ENCODE assay signal across 22 cellular contexts in the genomic region with DNA sequence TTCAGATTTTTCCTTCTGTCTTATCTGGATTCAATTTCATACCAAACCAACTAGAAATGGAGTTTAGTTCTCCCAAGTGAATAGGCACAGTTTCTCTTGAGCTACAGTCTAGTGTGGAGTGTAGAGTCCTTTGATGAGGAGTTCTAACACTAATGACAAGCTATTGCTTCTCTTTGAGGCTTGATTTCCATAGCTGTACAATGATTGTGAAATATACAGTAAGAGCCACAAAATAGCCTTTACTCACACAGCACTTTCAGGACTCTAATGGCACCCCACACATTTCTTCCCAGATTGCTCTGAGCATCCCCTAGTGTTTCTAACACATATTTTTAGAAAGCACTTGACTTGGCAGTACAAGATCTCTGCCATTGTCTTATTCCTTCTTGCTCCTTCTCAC.
DNase-seq lines count a peak whose midpoint lies in the region; ATAC-seq, FAIRE-seq and TF ChIP-seq lines count a peak whose summit lies in the region.
"Had no signal": no experiment of that assay in that cellular context is flagged by ENCODE, and none has a peak within 500 bp of the region (broad histone marks: within the 10 kb centered on the region; RNA-seq: fewer than 3 reads in every experiment).

No MANE protein-coding gene starts in this region.

- H3K79me2 ChIP-seq in HepG2 (ENCODE audit: insufficient read depth, low read length) (no peaks in the 10 kb centered on the region), K562 (ENCODE audit: control insufficient read depth, insufficient read depth, low read length) (no peaks in the 10 kb centered on the region)

- no peaks in the 10 kb centered on the region for H3K9me1 ChIP-seq in K562 (ENCODE audit: control insufficient read depth, insufficient read depth, low read length)

- no peak overlapping the region for H2BK12ac ChIP-seq in neuronal stem cell (ENCODE audit: low read length)

- H3K4me2 ChIP-seq in HepG2 (ENCODE audit: low read depth, low read length) (no peak overlapping the region), K562 (ENCODE audit: insufficient read depth, low read length) (no peak overlapping the region), neuronal stem cell (ENCODE audit: insufficient read depth, low read length, poor library complexity, severe bottlenecking) (no peak overlapping the region)

- no peaks in the 10 kb centered on the region for H3K9me3 Mint-ChIP-seq in endothelial cell (ENCODE audit: unreplicated experiment)

- H3K27ac Mint-ChIP-seq in endothelial cell (ENCODE audit: unreplicated experiment), result no peak overlapping the region
- H3K27ac Mint-ChIP-seq: B cell; CD4-positive, alpha-beta memory T cell had no signal

- H3K4me3 Mint-ChIP-seq in endothelial cell (ENCODE audit: unreplicated experiment), result no peak overlapping the region
- H3K4me3 Mint-ChIP-seq: B cell; CD4-positive, alpha-beta memory T cell had no signal

- H3K4me1 Mint-ChIP-seq in endothelial cell (ENCODE audit: unreplicated experiment), result peaks cover 6% of the 10 kb centered on the region
- H3K4me1 Mint-ChIP-seq: B cell; CD4-positive, alpha-beta memory T cell had no signal

- no peak overlapping the region for H3K14ac ChIP-seq in neuronal stem cell (ENCODE audit: low read length)

- no peak for TF ChIP-seq POLR2A in HepG2 (IDR thresholded peaks at IDR 0.05; ENCODE audit: insufficient read depth in 1 of 2, low read depth in 2 of 2, low read length in 2 of 2)
- TF ChIP-seq POLR2A in right lobe of liver (IDR thresholded peaks at IDR 0.05), result no peak
- no peak for TF ChIP-seq POLR2A in K562 (conservative IDR thresholded peaks at IDR 0.05)

- CTCF ChIA-PET in HepG2 (lab: Yijun Ruan, JAX; ENCODE audit: low intra/inter-chr PET ratio, low total read pairs), result no interaction called here
- CTCF ChIA-PET in K562 (lab: Yijun Ruan, JAX; ENCODE audit: low intra/inter-chr PET ratio), result no interaction called here

- peak overlapping the region; percentile 76 for H3K18ac ChIP-seq in neuronal stem cell (ENCODE audit: low read length)

- H4K91ac ChIP-seq in neuronal stem cell (ENCODE audit: low read depth, low read length, poor library complexity), result no peak overlapping the region

- H2AFZ ChIP-seq in HepG2 (ENCODE audit: low read length) (no peak overlapping the region), K562 (ENCODE audit: low read depth, low read length) (peak overlapping the region; percentile 64), neuronal stem cell (ENCODE audit: low read length) (no peak overlapping the region)
- H2AFZ ChIP-seq: GM23248 had no signal

- no peaks in the 10 kb centered on the region for H3K36me3 Mint-ChIP-seq in endothelial cell (ENCODE audit: low read depth, unreplicated experiment)
- H3K36me3 Mint-ChIP-seq: CD4-positive, alpha-beta memory T cell had no signal

- TF ChIP-seq RAD21 in HepG2 (CRISPR knock-in tag; IDR thresholded peaks at IDR 0.05) (no peak), K562 (CRISPR knock-in tag; conservative IDR thresholded peaks at IDR 0.05 in 1 of 2, IDR thresholded peaks at IDR 0.05 in 1 of 2) (no peak)

- H4K8ac ChIP-seq in neuronal stem cell (ENCODE audit: low read depth, low read length), result no peak overlapping the region

- H3K27ac ChIP-seq in HepG2 (ENCODE audit: extremely low read length, insufficient read depth, low read length) (no peak overlapping the region), right lobe of liver (no peak overlapping the region), K562 (ENCODE audit: extremely low read depth, low read depth, low read length) (no peak overlapping the region), neuronal stem cell (replicated peaks; ENCODE audit: low read length) (no peak overlapping the region)
- H3K27ac ChIP-seq: 22Rv1, GM23248 had no signal

- no TSS peak for BruUV-seq in HepG2 (replicated peaks; lab: Mats Ljungman, UMichigan)
- no TSS peak for BruUV-seq in K562 (replicated peaks; lab: Mats Ljungman, UMichigan)

- H2BK120ac ChIP-seq in neuronal stem cell (ENCODE audit: low read depth, low read length), result no peak overlapping the region

- TF ChIP-seq EP300 in HepG2 (IDR thresholded peaks at IDR 0.05; ENCODE audit: low read depth in 2 of 2, low read length in 2 of 2) (no peak), HepG2 (CRISPR knock-in tag; IDR thresholded peaks at IDR 0.05; ENCODE audit: borderline replicate concordance) (no peak), K562 (IDR thresholded peaks at IDR 0.05; ENCODE audit: low read length) (no peak)

- H3K27me3 ChIP-seq in HepG2 (ENCODE audit: control insufficient read depth in 1 of 2, insufficient read depth in 2 of 2, low read length in 2 of 2) (no peaks in the 10 kb centered on the region), right lobe of liver (no peaks in the 10 kb centered on the region), K562 (ENCODE audit: control insufficient read depth in 2 of 2, insufficient read depth in 2 of 2, low read length in 2 of 2) (no peaks in the 10 kb centered on the region), neuronal stem cell (ENCODE audit: control insufficient read depth in 3 of 3, insufficient read depth in 3 of 3, low read depth in 1 of 3, low read length in 3 of 3) (peaks cover 0 to 4% (median 0%) of the 10 kb centered on the region in 3 experiments)

- H3K4me1 ChIP-seq in HepG2 (ENCODE audit: insufficient read depth, low read length) (no peaks in the 10 kb centered on the region), right lobe of liver (no peaks in the 10 kb centered on the region), K562 (replicated peaks in 1 of 2; ENCODE audit: control insufficient read depth in 2 of 2, insufficient read depth in 2 of 2, low read length in 2 of 2) (peaks cover 7 to 20% of the 10 kb centered on the region in 2 experiments; a peak in 4 of 5 replicates), neuronal stem cell (ENCODE audit: control insufficient read depth in 2 of 2, insufficient read depth in 1 of 2, low read depth in 1 of 2, low read length in 2 of 2) (peaks cover 0 to 5% of the 10 kb centered on the region in 2 donors)

- H3K79me1 ChIP-seq in neuronal stem cell (ENCODE audit: low read depth, low read length), result no peaks in the 10 kb centered on the region

- H2AK5ac ChIP-seq in neuronal stem cell (ENCODE audit: low read depth, low read length), result no peak overlapping the region

- H3K4me3 ChIP-seq in HepG2 (replicated peaks in 1 of 3; ENCODE audit: insufficient read depth in 1 of 3, low read depth in 2 of 3, low read length in 3 of 3) (no peak overlapping the region), right lobe of liver (no peak overlapping the region), K562 (no peak overlapping the region), neuronal stem cell (ENCODE audit: low read length in 2 of 2) (no peak overlapping the region)
- H3K4me3 ChIP-seq: GM23248 had no signal

- peaks cover 2% of the 10 kb centered on the region for H3K27me3 Mint-ChIP-seq in endothelial cell (ENCODE audit: unreplicated experiment)
- H3K27me3 Mint-ChIP-seq: B cell; CD4-positive, alpha-beta memory T cell had no signal

- H3K23ac ChIP-seq in neuronal stem cell (ENCODE audit: low read depth, low read length, poor library complexity), result no peak overlapping the region

- in situ Hi-C loops in HepG2 (cut with HindIII; ENCODE audit: extremely low pct_ligation_motif_present, low pct_unique_long_range_greater_than_20kb) (no loop called here), K562 (cut with MboI) (no loop called here)

- no peak for ATAC-seq in HepG2
- no peak for ATAC-seq in right lobe of liver
- no peak for ATAC-seq in K562

- POLR2A ChIA-PET in HepG2 (lab: Yijun Ruan, JAX) (no interaction called here), K562 (lab: Yijun Ruan, JAX) (interaction anchor here (2.2 kb wide), 1 partner anchor 10 kb away, joined by 9 read pairs; no protein-coding TSS in a partner anchor)

- H3K36me3 ChIP-seq in HepG2 (replicated peaks in 1 of 2; ENCODE audit: control insufficient read depth in 1 of 2, insufficient read depth in 2 of 2, low read length in 2 of 2) (no peaks in the 10 kb centered on the region), right lobe of liver (no peaks in the 10 kb centered on the region), K562 (ENCODE audit: control insufficient read depth, insufficient read depth, low read length) (no peaks in the 10 kb centered on the region), neuronal stem cell (replicated peaks in 1 of 2; ENCODE audit: control insufficient read depth in 2 of 2, insufficient read depth in 2 of 2, low read length in 2 of 2) (no peaks in the 10 kb centered on the region)

- H3K9ac ChIP-seq in HepG2 (ENCODE audit: insufficient read depth, low read depth, low read length) (no peak overlapping the region), K562 (ENCODE audit: insufficient read depth in 1 of 2, low read depth in 2 of 2, low read length in 2 of 2) (no peak overlapping the region), neuronal stem cell (ENCODE audit: low read depth, low read length, poor library complexity) (no peak overlapping the region)
- H3K9ac ChIP-seq: GM23248 had no signal

- H3K9me3 ChIP-seq in HepG2 (ENCODE audit: low read length) (no peaks in the 10 kb centered on the region), right lobe of liver (no peaks in the 10 kb centered on the region), K562 (replicated peaks; ENCODE audit: control insufficient read depth, insufficient read depth, low read depth, low read length) (no peaks in the 10 kb centered on the region), neuronal stem cell (replicated peaks in 1 of 2; ENCODE audit: control insufficient read depth in 2 of 2, insufficient read depth in 1 of 2, low read depth in 1 of 2, low read length in 2 of 2) (no peaks in the 10 kb centered on the region)

- no peaks in the 10 kb centered on the region for H4K20me1 ChIP-seq in HepG2 (ENCODE audit: insufficient read depth, low read length)
- H4K20me1 ChIP-seq in K562 (replicated peaks; ENCODE audit: control insufficient read depth, insufficient read depth, low read length), result no peaks in the 10 kb centered on the region

- DNase-seq in HepG2 (ENCODE audit: low spot score), result no peak
- DNase-seq in right lobe of liver, result no peak
- no peak for DNase-seq in K562 (ENCODE audit: extremely low read depth in 1 of 4, low spot score in 3 of 4)
- DNase-seq in neuronal stem cell (ENCODE audit: low spot score), result no peak
- DNase-seq in NCI-H2029 (lab: John Stamatoyannopoulos, UW), result no peak
- no peak for DNase-seq in endothelial cell (ENCODE audit: low spot score)
- no peak for DNase-seq in DMS153 (lab: John Stamatoyannopoulos, UW)
- DNase-seq: C1 segment of cervical spinal cord; Calu3; CD4-positive, alpha-beta memory T cell; COR-L47; DND-41; GM23248; H7; HCEC 1CT had no signal

- intact Hi-C loops in HepG2 (cut with micrococcal nuclease; ENCODE audit: unreplicated experiment) (no loop called here), right lobe of liver (cut with DNase I) (no loop called here), K562 (cut with micrococcal nuclease) (no loop called here)

- no peak for TF ChIP-seq CTCF in HepG2 (CRISPR knock-in tag; IDR thresholded peaks at IDR 0.05)
- TF ChIP-seq CTCF in right lobe of liver (IDR thresholded peaks at IDR 0.05), result no peak
- no peak for TF ChIP-seq CTCF in K562 (IDR thresholded peaks at IDR 0.05 in 2 of 3, conservative IDR thresholded peaks at IDR 0.05 in 1 of 3; ENCODE audit: insufficient read depth in 2 of 3, low read depth in 1 of 3, low read length in 3 of 3)
- no peak for TF ChIP-seq CTCF in endothelial cell (IDR thresholded peaks at IDR 0.05; ENCODE audit: unreplicated experiment)

- no peak overlapping the region for H2BK15ac ChIP-seq in neuronal stem cell (ENCODE audit: low read length)

- H3K4ac ChIP-seq in neuronal stem cell (ENCODE audit: low read length), result no peak overlapping the region

- FAIRE-seq in HepG2 (lab: Jason Lieb, UNC), result no peak
- no peak for FAIRE-seq in K562 (lab: Jason Lieb, UNC)
- FAIRE-seq: A204.1, G401.6, GM12892, GM19239, H1 had no signal

- no peak overlapping the region for H2BK5ac ChIP-seq in neuronal stem cell (ENCODE audit: low read length)

Comparison
In these comparisons a context has a peak if more than half of its experiments do, and no peak if none do; other contexts are left out.
1. Of the 241 proteins assayed by ChIP-seq in both HepG2 and K562: peak only in HepG2: none; only in K562: none; in both: CEBPB; in neither: 240.